In the genomic region with DNA sequence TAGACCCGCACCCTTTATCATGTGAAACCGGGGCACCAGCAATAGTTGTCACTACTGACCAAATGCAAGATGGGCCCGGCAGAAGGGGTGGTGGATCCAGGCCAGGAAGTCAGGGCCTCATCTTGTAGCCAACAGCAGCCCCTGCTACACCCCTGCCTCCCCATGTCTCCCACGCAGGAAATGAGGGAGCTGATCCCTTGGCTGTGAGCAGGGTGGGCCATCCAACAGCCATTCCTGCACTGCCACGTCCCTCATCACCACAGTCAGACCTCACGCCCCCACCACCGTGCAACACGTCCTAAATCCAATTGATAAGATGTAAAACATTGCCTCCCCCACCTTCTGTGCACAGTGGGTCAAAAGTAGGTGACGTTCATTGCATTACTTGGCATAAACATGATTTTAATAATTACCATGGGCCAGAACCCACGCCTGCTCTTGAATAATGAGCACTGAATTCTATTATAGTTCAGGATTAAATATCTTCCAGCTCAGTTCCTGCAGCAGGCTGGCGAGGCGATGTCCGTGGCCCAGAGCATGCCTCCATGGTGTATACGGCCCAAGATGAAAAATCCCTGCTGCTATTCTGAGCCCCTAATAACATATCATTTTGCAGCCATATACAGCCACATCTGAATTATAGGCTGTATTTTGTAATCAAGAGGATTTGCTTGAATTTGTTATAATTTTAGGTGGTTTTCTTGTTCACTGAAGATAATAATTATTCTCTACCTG, we compare ENCODE assay signal across 22 cellular contexts.
DNase-seq lines count a peak whose midpoint lies in the region; ATAC-seq, FAIRE-seq and TF ChIP-seq lines count a peak whose summit lies in the region.
"Had no signal": no experiment of that assay in that cellular context is flagged by ENCODE, and none has a peak within 500 bp of the region (broad histone marks: within the 10 kb centered on the region; RNA-seq: fewer than 3 reads in every experiment).

No MANE protein-coding gene starts in this region.

- ATAC-seq in lower lobe of right lung = no peak
- ATAC-seq in heart left ventricle = no peak
- ATAC-seq: GM23338, HCT116 had no signal

- intact Hi-C loops in lower lobe of right lung (cut with DNase I) = no loop called here
- intact Hi-C loops in heart left ventricle (cut with DNase I) = no loop called here

- H3K9me3 ChIP-seq in lower lobe of right lung (no peaks in the 10 kb centered on the region), neuronal stem cell (replicated peaks in 1 of 2; ENCODE audit: control insufficient read depth in 2 of 2, insufficient read depth in 1 of 2, low read depth in 1 of 2, low read length in 2 of 2) (no peaks in the 10 kb centered on the region), heart left ventricle (no peaks in the 10 kb centered on the region)

- no peak overlapping the region for H3K23ac ChIP-seq in neuronal stem cell (ENCODE audit: low read depth, low read length, poor library complexity)

- peak; percentile 39 for DNase-seq in activated effector memory CD4-positive, alpha-beta T cell treated with anti-CD3 and anti-CD28 coated beads, Interleukin-2, amount 50 U/mL, for 16 hours
- no peak for DNase-seq in activated effector memory CD4-positive, alpha-beta T cell treated with Interleukin-2 at 50 U/mL for 16 hours
- DNase-seq in lower lobe of right lung = peak; percentile 21
- DNase-seq in neuronal stem cell (ENCODE audit: low spot score) = no peak
- DNase-seq in urothelium cell line (ENCODE audit: low spot score) = no peak
- DNase-seq in foreskin melanocyte = no peak
- DNase-seq in heart left ventricle = no peak
- no peak for DNase-seq in activated CD8-positive, alpha-beta memory T cell treated with anti-CD3 and anti-CD28 coated beads, Interleukin-2, amount 50 U/mL, for 48 hours
- DNase-seq: C1 segment of cervical spinal cord; Calu3; CD4-positive, alpha-beta memory T cell; COR-L47; DMS153; DND-41; H9 had no signal

- H2AFZ ChIP-seq in neuronal stem cell (ENCODE audit: low read length) = no peak overlapping the region
- H2AFZ ChIP-seq: GM23338 had no signal

- no peak overlapping the region for H2BK120ac ChIP-seq in neuronal stem cell (ENCODE audit: low read depth, low read length)

- H3K4me1 ChIP-seq in lower lobe of right lung (peaks cover 3% of the 10 kb centered on the region), neuronal stem cell (ENCODE audit: control insufficient read depth in 2 of 2, insufficient read depth in 1 of 2, low read depth in 1 of 2, low read length in 2 of 2) (no peaks in the 10 kb centered on the region), heart left ventricle (no peaks in the 10 kb centered on the region)

- H3K79me1 ChIP-seq in neuronal stem cell (ENCODE audit: low read depth, low read length) = no peaks in the 10 kb centered on the region

- no peak overlapping the region for H3K27ac ChIP-seq in lower lobe of right lung
- H3K27ac ChIP-seq in neuronal stem cell (replicated peaks; ENCODE audit: low read length) = no peak overlapping the region
- no peak overlapping the region for H3K27ac ChIP-seq in heart left ventricle
- H3K27ac ChIP-seq: 22Rv1 had no signal

- WGBS in neuronal stem cell (ENCODE audit: extremely low coverage in 2 of 2, insufficient read length in 2 of 2, insufficient replicate concordance in 1 of 2), 2 donors = no CpG with 5 or more reads among the region's 14 CpGs
- WGBS in heart left ventricle, 4 donors = 69 to 78% (median 74%) methylated on average over 13 to 14 of the region's 14 CpGs

- no peak overlapping the region for H3K4me2 ChIP-seq in neuronal stem cell (ENCODE audit: insufficient read depth, low read length, poor library complexity, severe bottlenecking)
- H3K4me2 ChIP-seq: GM23338 had no signal

- no peak overlapping the region for H3K4me3 ChIP-seq in lower lobe of right lung
- no peak overlapping the region for H3K4me3 ChIP-seq in neuronal stem cell (ENCODE audit: low read length in 2 of 2)
- H3K4me3 ChIP-seq in heart left ventricle = no peak overlapping the region
- H3K4me3 ChIP-seq: GM23338 had no signal

- no peak overlapping the region for H2BK5ac ChIP-seq in neuronal stem cell (ENCODE audit: low read length)

- H3K4ac ChIP-seq in neuronal stem cell (ENCODE audit: low read length) = no peak overlapping the region

- H4K8ac ChIP-seq in neuronal stem cell (ENCODE audit: low read depth, low read length) = no peak overlapping the region

- TF ChIP-seq CTCF in lower lobe of right lung (IDR thresholded peaks at IDR 0.05) (no peak), heart left ventricle (IDR thresholded peaks at IDR 0.05) (no peak)

- peak overlapping the region; percentile 84 for H3K18ac ChIP-seq in neuronal stem cell (ENCODE audit: low read length)

- H3K9ac ChIP-seq in neuronal stem cell (ENCODE audit: low read depth, low read length, poor library complexity) = peak overlapping the region; percentile 16

- H2BK12ac ChIP-seq in neuronal stem cell (ENCODE audit: low read length) = no peak overlapping the region

- H4K91ac ChIP-seq in neuronal stem cell (ENCODE audit: low read depth, low read length, poor library complexity) = no peak overlapping the region

- no peak for TF ChIP-seq POLR2A in heart left ventricle (IDR thresholded peaks at IDR 0.05)

- no peak overlapping the region for H2BK15ac ChIP-seq in neuronal stem cell (ENCODE audit: low read length)

- H3K36me3 ChIP-seq in lower lobe of right lung (no peaks in the 10 kb centered on the region), neuronal stem cell (replicated peaks in 1 of 2; ENCODE audit: control insufficient read depth in 2 of 2, insufficient read depth in 2 of 2, low read length in 2 of 2) (no peaks in the 10 kb centered on the region), heart left ventricle (no peaks in the 10 kb centered on the region)

- peak; percentile 59 for FAIRE-seq in urothelium cell line (lab: Jason Lieb, UNC)
- FAIRE-seq: A204.1, G401.6, GM12892, GM19239 had no signal

- H3K14ac ChIP-seq in neuronal stem cell (ENCODE audit: low read length) = peak overlapping the region; percentile 95

- peak overlapping the region; percentile 54 for H2AK5ac ChIP-seq in neuronal stem cell (ENCODE audit: low read depth, low read length)

- H3K27me3 ChIP-seq in lower lobe of right lung (ENCODE audit: low read depth) (no peaks in the 10 kb centered on the region), neuronal stem cell (ENCODE audit: control insufficient read depth in 3 of 3, insufficient read depth in 3 of 3, low read depth in 1 of 3, low read length in 3 of 3) (peaks cover 0 to 5% (median 0%) of the 10 kb centered on the region in 3 experiments), heart left ventricle (peaks cover 0 to 27% (median 3%) of the 10 kb centered on the region in 9 donors)

Comparison
In these comparisons a context has a peak if more than half of its experiments do, and no peak if none do; other contexts are left out.
1. DNase-seq: peak in activated effector memory CD4-positive, alpha-beta T cell treated with anti-CD3 and anti-CD28 coated beads, Interleukin-2, amount 50 U/mL, for 16 hours (single experiment) and lower lobe of right lung (single experiment); none in activated effector memory CD4-positive, alpha-beta T cell treated with Interleukin-2 at 50 U/mL for 16 hours (single experiment), neuronal stem cell (single experiment), urothelium cell line (single experiment), foreskin melanocyte (single experiment), heart left ventricle (0 of 5) and activated CD8-positive, alpha-beta memory T cell treated with anti-CD3 and anti-CD28 coated beads, Interleukin-2, amount 50 U/mL, for 48 hours (single experiment).